In genomic region chr2:3349211-3349693, GRCh38 we compare ENCODE assay signal across 13 cellular contexts. TPM values are rescaled to one million over a fixed set of nuclear protein-coding genes. Genes with fewer than 3 reads are reported as not detected.
DNase-seq lines count a peak whose midpoint lies in the region; ATAC-seq and TF ChIP-seq lines count a peak whose summit lies in the region.
"Had no signal": no experiment of that assay in that cellular context is flagged by ENCODE, and none has a peak within 500 bp of the region (broad histone marks: within the 10 kb centered on the region; RNA-seq: fewer than 3 reads in every experiment).

No MANE protein-coding gene starts in this region.

- ATAC-seq in HG02571 (IDR thresholded peaks at IDR 0.05; ENCODE audit: unreplicated experiment) (no peak), T-helper 17 cell (no peak)
- ATAC-seq in stimulated activated effector memory CD8-positive, alpha-beta T cell treated with anti-CD3 and anti-CD28 coated beads, Interleukin-12 subunit alpha, Interleukin-12 subunit beta, amount 100 ng/mL, for 72 hours = no peak
- ATAC-seq: activated CD8-positive, alpha-beta memory T cell treated with anti-CD3 and anti-CD28 coated beads, Interleukin-2, amount 10 ng/mL, durations not matched to agents 7 days and 5 days had no signal

- no peaks in the 10 kb centered on the region for H3K9me3 ChIP-seq in T-helper 17 cell (ENCODE audit: control insufficient read depth, low read length, poor library complexity, severe bottlenecking)
- H3K9me3 ChIP-seq: sigmoid colon had no signal

- no peak overlapping the region for H3K4me3 Mint-ChIP-seq in T-helper 17 cell
- H3K4me3 Mint-ChIP-seq in stimulated activated effector memory CD8-positive, alpha-beta T cell treated with anti-CD3 and anti-CD28 coated beads, Interleukin-12 subunit alpha, Interleukin-12 subunit beta, amount 100 ng/mL, for 72 hours = no peak overlapping the region
- H3K4me3 Mint-ChIP-seq: activated CD8-positive, alpha-beta memory T cell treated with anti-CD3 and anti-CD28 coated beads, Interleukin-2, amount 10 ng/mL, durations not matched to agents 7 days and 5 days had no signal

- peaks cover 4% of the 10 kb centered on the region for H3K9me3 Mint-ChIP-seq in stimulated activated effector memory CD8-positive, alpha-beta T cell treated with anti-CD3 and anti-CD28 coated beads, Interleukin-12 subunit alpha, Interleukin-12 subunit beta, amount 100 ng/mL, for 72 hours

- H3K4me3 ChIP-seq in AG10803 (ENCODE audit: low read length) = no peak overlapping the region
- H3K4me3 ChIP-seq: sigmoid colon, SK-N-MC had no signal

- H3K27me3 Mint-ChIP-seq in T-helper 17 cell = no peaks in the 10 kb centered on the region
- H3K27me3 Mint-ChIP-seq: activated CD8-positive, alpha-beta memory T cell treated with anti-CD3 and anti-CD28 coated beads, Interleukin-2, amount 10 ng/mL, durations not matched to agents 7 days and 5 days had no signal

- peaks cover 18% of the 10 kb centered on the region for H3K36me3 Mint-ChIP-seq in T-helper 17 cell (ENCODE audit: low read depth)
- peaks cover 65% of the 10 kb centered on the region for H3K36me3 Mint-ChIP-seq in stimulated activated effector memory CD8-positive, alpha-beta T cell treated with anti-CD3 and anti-CD28 coated beads, Interleukin-12 subunit alpha, Interleukin-12 subunit beta, amount 100 ng/mL, for 72 hours

- DNase-seq in AG10803 (ENCODE audit: low read depth) = peak; percentile 9
- peak; percentile 82 for DNase-seq in NCI-H146 (lab: John Stamatoyannopoulos, UW)
- peak; percentile 18 to 79 for DNase-seq in cerebellar nuclear complex (lab: John Stamatoyannopoulos, UW)
- peak; percentile 37 for DNase-seq in midbrain (lab: John Stamatoyannopoulos, UW)
- no peak for DNase-seq in T-helper 17 cell
- DNase-seq in NCI-H748 (lab: John Stamatoyannopoulos, UW; ENCODE audit: unreplicated experiment) = no peak
- DNase-seq in stimulated activated effector memory CD8-positive, alpha-beta T cell treated with anti-CD3 and anti-CD28 coated beads, Interleukin-12 subunit alpha, Interleukin-12 subunit beta, amount 100 ng/mL, for 72 hours (ENCODE audit: low spot score in 2 of 2) = no peak
- DNase-seq: activated CD8-positive, alpha-beta memory T cell treated with anti-CD3 and anti-CD28 coated beads, Interleukin-2, amount 10 ng/mL, durations not matched to agents 7 days and 5 days; NCI-H1436 treated with DMSO at 0.1 percent for 48 hours; sigmoid colon; stimulated activated naive CD4-positive, alpha-beta T cell treated with Interleukin-2 at 50 U/mL for 16 hours had no signal

- H3K27ac Mint-ChIP-seq in T-helper 17 cell = no peak overlapping the region
- no peak overlapping the region for H3K27ac Mint-ChIP-seq in stimulated activated effector memory CD8-positive, alpha-beta T cell treated with anti-CD3 and anti-CD28 coated beads, Interleukin-12 subunit alpha, Interleukin-12 subunit beta, amount 100 ng/mL, for 72 hours
- H3K27ac Mint-ChIP-seq: activated CD8-positive, alpha-beta memory T cell treated with anti-CD3 and anti-CD28 coated beads, Interleukin-2, amount 10 ng/mL, durations not matched to agents 7 days and 5 days had no signal

- no peak for TF ChIP-seq CTCF in AG10803 (conservative IDR thresholded peaks at IDR 0.05; ENCODE audit: low read length)

- peaks cover 5% of the 10 kb centered on the region for H3K4me1 Mint-ChIP-seq in T-helper 17 cell
- peaks cover 7% of the 10 kb centered on the region for H3K4me1 Mint-ChIP-seq in stimulated activated effector memory CD8-positive, alpha-beta T cell treated with anti-CD3 and anti-CD28 coated beads, Interleukin-12 subunit alpha, Interleukin-12 subunit beta, amount 100 ng/mL, for 72 hours
- H3K4me1 Mint-ChIP-seq: activated CD8-positive, alpha-beta memory T cell treated with anti-CD3 and anti-CD28 coated beads, Interleukin-2, amount 10 ng/mL, durations not matched to agents 7 days and 5 days had no signal

RNA-seq across cellular contexts. Expression of gene EIPR1, which starts 28.4 kb away (rescaled TPM):
- 10 to 100 TPM; 25.1 to 28.5 TPM for total RNA-seq in T-helper 17 cell

RNA-seq across cellular contexts. Expression of gene TRAPPC12, which starts 30.2 kb away (rescaled TPM):
- total RNA-seq in T-helper 17 cell = 10 to 100 TPM; 66.5 to 80.4 TPM

Comparison
In these comparisons a context has a peak if more than half of its experiments do, and no peak if none do; other contexts are left out.
1. DNase-seq: peak in AG10803 (single experiment), NCI-H146 (single experiment), cerebellar nuclear complex (2 of 2) and midbrain (single experiment); none in T-helper 17 cell (0 of 3), NCI-H748 (single experiment) and stimulated activated effector memory CD8-positive, alpha-beta T cell treated with anti-CD3 and anti-CD28 coated beads, Interleukin-12 subunit alpha, Interleukin-12 subunit beta, amount 100 ng/mL, for 72 hours (0 of 2).